8 cellular contexts compared by ENCODE assay signal in the genomic region with DNA sequence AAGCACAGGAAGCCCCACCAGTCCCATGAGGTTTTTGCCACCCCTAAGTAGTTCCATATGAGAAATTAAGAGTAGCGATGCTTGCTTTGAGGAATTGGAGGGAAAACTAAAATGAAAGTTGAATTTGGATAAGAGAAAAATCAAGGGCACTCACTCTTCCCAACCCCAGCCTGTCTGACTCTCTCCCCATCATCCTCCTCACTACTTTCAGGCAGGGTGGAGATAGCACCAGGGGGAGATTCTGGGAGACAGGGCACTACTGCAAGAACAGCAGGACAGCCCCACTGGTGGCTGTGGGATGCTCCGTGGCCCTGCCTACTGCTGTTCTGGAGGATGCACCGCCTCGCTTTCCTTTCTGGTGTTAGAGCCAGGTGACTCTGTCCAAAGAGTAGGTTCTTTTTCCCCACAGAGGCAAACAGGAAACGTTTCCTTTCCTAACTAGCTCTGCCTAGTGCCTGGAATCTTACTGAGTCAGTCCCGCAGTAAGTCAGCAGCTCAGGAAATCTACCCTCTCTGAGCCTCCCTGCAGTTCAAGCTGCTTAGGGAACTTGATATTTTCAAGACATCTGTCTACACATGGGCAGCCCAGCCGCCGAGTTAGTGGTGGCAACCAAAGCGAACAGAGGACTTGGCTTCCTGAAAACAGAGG. TPM values are rescaled to one million over a fixed set of nuclear protein-coding genes. Genes with fewer than 3 reads are reported as not detected.
DNase-seq lines count a peak whose midpoint lies in the region; ATAC-seq and TF ChIP-seq lines count a peak whose summit lies in the region.

No MANE protein-coding gene starts in this region.

- no peak for TF ChIP-seq EP300 in transverse colon (IDR thresholded peaks at IDR 0.05; ENCODE audit: low read depth)

- H3K27me3 ChIP-seq in transverse colon = no peaks in the 10 kb centered on the region

- WGBS in transverse colon (ENCODE audit: low coverage in 1 of 2), 2 donors = 56 to 80% methylated on average over 1 to 9 of the region's 9 CpGs

- TF ChIP-seq POLR2A in transverse colon (IDR thresholded peaks at IDR 0.05) = no peak

- intact Hi-C loops in transverse colon (cut with DNase I; ENCODE audit: low total_unique reads) (no loop called here), head of caudate nucleus (cut with DNase I) (no loop called here)

- H3K4me1 ChIP-seq in transverse colon = peaks cover 0 to 15% (median 0%) of the 10 kb centered on the region in 4 donors

- no peak for TF ChIP-seq CTCF in transverse colon (IDR thresholded peaks at IDR 0.05)

- in situ Hi-C loops in transverse colon (cut with MboI; ENCODE audit: low pct_ligation_motif_present in 1 of 4, low pct_unique_long_range_greater_than_20kb in 1 of 4, low sequenced_read_pairs in 3 of 4) = no loop called here

- peak; percentile 28 to 29 for ATAC-seq in activated T-cell treated with anti-CD3 and anti-CD28 coated beads, Interleukin-2, amount 50 U/mL, for 4 hours
- peak; percentile 35 for ATAC-seq in activated T-helper 17 cell treated with anti-CD3 and anti-CD28 coated beads, Interleukin-2, amount 50 U/mL, for 72 hours (replicated peaks)
- ATAC-seq in HG02588 (IDR thresholded peaks at IDR 0.05; ENCODE audit: unreplicated experiment) = no peak

- H3K36me3 ChIP-seq in transverse colon = no peaks in the 10 kb centered on the region

- no peak overlapping the region for H3K4me3 ChIP-seq in transverse colon

- DNase-seq in activated T-cell treated with anti-CD3 and anti-CD28 coated beads, Interleukin-2, amount 50 U/mL, for 4 hours = no peak
- DNase-seq in activated T-cell treated with anti-CD3 and anti-CD28 coated beads, Interleukin-2, amount 50 U/mL, for 1 hour = no peak
- DNase-seq in iris pigment epithelial cell (ENCODE audit: low read depth) (peak; percentile 61), transverse colon (no peak), SW480 (ENCODE audit: low spot score) (no peak), head of caudate nucleus (no peak)

- H3K4me3 Mint-ChIP-seq in activated T-cell treated with anti-CD3 and anti-CD28 coated beads, Interleukin-2, amount 50 U/mL, for 4 hours = peak overlapping the region; percentile 70
- peak overlapping the region; percentile 81 for H3K4me3 Mint-ChIP-seq in activated T-helper 17 cell treated with anti-CD3 and anti-CD28 coated beads, Interleukin-2, amount 50 U/mL, for 72 hours

- peak overlapping the region; percentile 85 for H3K27ac Mint-ChIP-seq in activated T-helper 17 cell treated with anti-CD3 and anti-CD28 coated beads, Interleukin-2, amount 50 U/mL, for 72 hours

- no peaks in the 10 kb centered on the region for H3K27me3 Mint-ChIP-seq in activated T-cell treated with anti-CD3 and anti-CD28 coated beads, Interleukin-2, amount 50 U/mL, for 4 hours (ENCODE audit: low read depth)
- H3K27me3 Mint-ChIP-seq in activated T-helper 17 cell treated with anti-CD3 and anti-CD28 coated beads, Interleukin-2, amount 50 U/mL, for 72 hours = no peaks in the 10 kb centered on the region

- no peaks in the 10 kb centered on the region for H3K9me3 ChIP-seq in transverse colon

- peak overlapping the region; percentile 16 to 41 (median 30) for H3K27ac ChIP-seq in transverse colon

- H3K36me3 Mint-ChIP-seq in activated T-cell treated with anti-CD3 and anti-CD28 coated beads, Interleukin-2, amount 50 U/mL, for 4 hours (ENCODE audit: insufficient read depth) = no peaks in the 10 kb centered on the region
- peaks cover under 1% of the 10 kb centered on the region for H3K36me3 Mint-ChIP-seq in activated T-helper 17 cell treated with anti-CD3 and anti-CD28 coated beads, Interleukin-2, amount 50 U/mL, for 72 hours (ENCODE audit: low read depth)

- no peaks in the 10 kb centered on the region for H3K9me3 Mint-ChIP-seq in activated T-cell treated with anti-CD3 and anti-CD28 coated beads, Interleukin-2, amount 50 U/mL, for 4 hours
- no peaks in the 10 kb centered on the region for H3K9me3 Mint-ChIP-seq in activated T-helper 17 cell treated with anti-CD3 and anti-CD28 coated beads, Interleukin-2, amount 50 U/mL, for 72 hours

- peaks cover 40% of the 10 kb centered on the region for H3K4me1 Mint-ChIP-seq in activated T-cell treated with anti-CD3 and anti-CD28 coated beads, Interleukin-2, amount 50 U/mL, for 4 hours (ENCODE audit: low read depth)
- H3K4me1 Mint-ChIP-seq in activated T-helper 17 cell treated with anti-CD3 and anti-CD28 coated beads, Interleukin-2, amount 50 U/mL, for 72 hours = peaks cover 32% of the 10 kb centered on the region

RNA-seq across cellular contexts. Expression of gene HLA-E, which starts 11.2 kb away (rescaled TPM):
- 1,000 to 10,000 TPM in 1 of 3 donors, 100 to 1,000 TPM in 2; 695 to 1,026 (median 934) TPM for total RNA-seq in activated T-cell treated with anti-CD3 and anti-CD28 coated beads, Interleukin-2, amount 50 U/mL, for 4 hours
- total RNA-seq in activated T-helper 17 cell treated with anti-CD3 and anti-CD28 coated beads, Interleukin-2, amount 50 U/mL, for 72 hours = 100 to 1,000 TPM; 362 to 675 TPM
- 100 to 1,000 TPM; 248 to 610 (median 493) TPM for total RNA-seq in transverse colon

RNA-seq across cellular contexts. Expression of gene GNL1, which starts 55.7 kb away (rescaled TPM):
- 100 to 1,000 TPM; 134 to 142 (median 138) TPM for total RNA-seq in activated T-cell treated with anti-CD3 and anti-CD28 coated beads, Interleukin-2, amount 50 U/mL, for 4 hours
- total RNA-seq in activated T-helper 17 cell treated with anti-CD3 and anti-CD28 coated beads, Interleukin-2, amount 50 U/mL, for 72 hours = 100 to 1,000 TPM; 102 to 117 TPM
- total RNA-seq in transverse colon = 10 to 100 TPM; 13.5 to 34.1 (median 20.7) TPM

RNA-seq across cellular contexts. Expression of gene PRR3, which starts 56.5 kb away (rescaled TPM):
- total RNA-seq in activated T-cell treated with anti-CD3 and anti-CD28 coated beads, Interleukin-2, amount 50 U/mL, for 4 hours = 10 to 100 TPM; 41.3 to 49.3 (median 43.8) TPM
- total RNA-seq in activated T-helper 17 cell treated with anti-CD3 and anti-CD28 coated beads, Interleukin-2, amount 50 U/mL, for 72 hours = 10 to 100 TPM; 22.1 to 23.1 TPM
- total RNA-seq in transverse colon = 10 to 100 TPM in 1 of 4 donors, 1 to 10 TPM in 3; 2.2 to 10.1 (median 5.0) TPM
